8 cellular contexts compared by ENCODE assay signal in genomic region chr6:31820399-31820798, GRCh38. TPM values are rescaled to one million over a fixed set of nuclear protein-coding genes. Genes with fewer than 3 reads are reported as not detected.
DNase-seq lines count a peak whose midpoint lies in the region; ATAC-seq and TF ChIP-seq lines count a peak whose summit lies in the region.
"Not testable (repeated sequence)": the region's sequence is repeated elsewhere in the genome, so short reads cannot be mapped to it uniquely, and the experiment has no call there.

No MANE protein-coding gene starts in this region.

- BruUV-seq in HCT116 (replicated peaks; lab: Mats Ljungman, UMichigan) = not testable (repeated sequence)

- peaks cover 41% of the 10 kb centered on the region for H3K4me1 Mint-ChIP-seq in T-helper 1 cell treated with Interleukin-12 subunit alpha and Interleukin-12 subunit beta and Interleukin-4 antibody, amounts not matched to agents 30 μg/mL and 1 μg/mL, for 36 hours (ENCODE audit: low read depth)
- peaks cover 55% of the 10 kb centered on the region for H3K4me1 Mint-ChIP-seq in activated naive CD4-positive, alpha-beta T cell treated with anti-CD3 and anti-CD28 coated beads for 36 hours (ENCODE audit: low read depth)
- H3K4me1 Mint-ChIP-seq in naive thymus-derived CD8-positive, alpha-beta T cell = peaks cover 9 to 57% (median 36%) of the 10 kb centered on the region in 4 donors

- TF ChIP-seq POLR2A in HCT116 (IDR thresholded peaks at IDR 0.05; ENCODE audit: borderline replicate concordance, extremely low read depth, insufficient read depth, insufficient read length) = not testable (repeated sequence)

- not testable (repeated sequence) for H3K9me3 ChIP-seq in HCT116 (ENCODE audit: control insufficient read depth in 1 of 2, insufficient read depth in 1 of 2, low read depth in 1 of 2, low read length in 2 of 2); colonic mucosa; hepatocyte (ENCODE audit: low read depth); smooth muscle cell (replicated peaks; ENCODE audit: low read depth); upper lobe of right lung

- not testable (repeated sequence) for H3F3A ChIP-seq in smooth muscle cell (ENCODE audit: low read depth)

- not testable (repeated sequence) for H3K9ac ChIP-seq in HCT116 (ENCODE audit: low read length); colonic mucosa (ENCODE audit: low read depth in 2 of 2, low read length in 2 of 2); smooth muscle cell (ENCODE audit: low read depth)

- not testable (repeated sequence) for H3K27ac ChIP-seq in HCT116 (ENCODE audit: low read depth, low read length); smooth muscle cell (ENCODE audit: low read depth)
- H3K27ac ChIP-seq in colonic mucosa = peak overlapping the region; percentile 99
- H3K27ac ChIP-seq in hepatocyte = peak overlapping the region; percentile 94
- peak overlapping the region; percentile 99 for H3K27ac ChIP-seq in upper lobe of right lung

- H3K4me1 ChIP-seq in HCT116 (ENCODE audit: control insufficient read depth in 1 of 2, insufficient read depth in 2 of 2, low read length in 2 of 2) = peaks cover 50 to 57% of the 10 kb centered on the region in 2 experiments
- not testable (repeated sequence) for H3K4me1 ChIP-seq in colonic mucosa
- peaks cover 39% of the 10 kb centered on the region for H3K4me1 ChIP-seq in hepatocyte (ENCODE audit: insufficient read depth)
- H3K4me1 ChIP-seq in smooth muscle cell (ENCODE audit: low read depth) = peaks cover 13% of the 10 kb centered on the region
- H3K4me1 ChIP-seq in upper lobe of right lung = peaks cover 61% of the 10 kb centered on the region

- H3K9me3 Mint-ChIP-seq in T-helper 1 cell treated with Interleukin-12 subunit alpha and Interleukin-12 subunit beta and Interleukin-4 antibody, amounts not matched to agents 30 μg/mL and 1 μg/mL, for 36 hours; activated naive CD4-positive, alpha-beta T cell treated with anti-CD3 and anti-CD28 coated beads for 36 hours; naive thymus-derived CD8-positive, alpha-beta T cell: not testable (repeated sequence)

- not testable (repeated sequence) for H3K4me3 ChIP-seq in HCT116 (replicated peaks in 1 of 2; ENCODE audit: low read depth in 1 of 2, low read length in 2 of 2); colonic mucosa; hepatocyte; smooth muscle cell; upper lobe of right lung

- peaks cover 18% of the 10 kb centered on the region for H3K36me3 Mint-ChIP-seq in T-helper 1 cell treated with Interleukin-12 subunit alpha and Interleukin-12 subunit beta and Interleukin-4 antibody, amounts not matched to agents 30 μg/mL and 1 μg/mL, for 36 hours (ENCODE audit: low read depth)
- not testable (repeated sequence) for H3K36me3 Mint-ChIP-seq in activated naive CD4-positive, alpha-beta T cell treated with anti-CD3 and anti-CD28 coated beads for 36 hours (ENCODE audit: low read depth); naive thymus-derived CD8-positive, alpha-beta T cell

- not testable (repeated sequence) for H4K20me1 ChIP-seq in HCT116 (ENCODE audit: insufficient read depth); hepatocyte (ENCODE audit: insufficient read depth, poor library complexity, severe bottlenecking); smooth muscle cell (ENCODE audit: low read depth)

- TF ChIP-seq CTCF in HCT116 (IDR thresholded peaks at IDR 0.05 in 2 of 3, conservative IDR thresholded peaks at IDR 0.05 in 1 of 3; ENCODE audit: borderline replicate concordance in 1 of 3, insufficient read depth in 1 of 3, low read depth in 2 of 3, low read length in 2 of 3); colonic mucosa (IDR thresholded peaks at IDR 0.05); hepatocyte (IDR thresholded peaks at IDR 0.05; ENCODE audit: poor library complexity); smooth muscle cell (IDR thresholded peaks at IDR 0.05; ENCODE audit: borderline replicate concordance, insufficient read depth, poor library complexity, severe bottlenecking); upper lobe of right lung (IDR thresholded peaks at IDR 0.05): not testable (repeated sequence)

- not testable (repeated sequence) for TF ChIP-seq RAD21 in HCT116 (IDR thresholded peaks at IDR 0.05; ENCODE audit: low read depth)

- 93% methylated on average over 10 of the region's 10 CpGs for WGBS in hepatocyte (ENCODE audit: low lambda C conversion rate, missing lambda C conversion rate)
- WGBS in smooth muscle cell (ENCODE audit: low lambda C conversion rate) = 95% methylated on average over 10 of the region's 10 CpGs

- not testable (repeated sequence) for H3K36me3 ChIP-seq in HCT116 (ENCODE audit: control insufficient read depth in 1 of 2, insufficient read depth in 2 of 2, low read length in 2 of 2); colonic mucosa; hepatocyte (replicated peaks; ENCODE audit: insufficient read depth, low read depth); smooth muscle cell (ENCODE audit: low read depth); upper lobe of right lung

- H3K9me2 ChIP-seq in HCT116 (ENCODE audit: insufficient read depth); hepatocyte (replicated peaks; ENCODE audit: insufficient read depth): not testable (repeated sequence)

- H3K27ac Mint-ChIP-seq in T-helper 1 cell treated with Interleukin-12 subunit alpha and Interleukin-12 subunit beta and Interleukin-4 antibody, amounts not matched to agents 30 μg/mL and 1 μg/mL, for 36 hours = not testable (repeated sequence)
- H3K27ac Mint-ChIP-seq in activated naive CD4-positive, alpha-beta T cell treated with anti-CD3 and anti-CD28 coated beads for 36 hours = peak overlapping the region; percentile 92
- H3K27ac Mint-ChIP-seq in naive thymus-derived CD8-positive, alpha-beta T cell = peak overlapping the region in 1 of 10 donors; percentile 90

- not testable (repeated sequence) for ATAC-seq in HCT116; naive thymus-derived CD8-positive, alpha-beta T cell; upper lobe of right lung

- not testable (repeated sequence) for H2AFZ ChIP-seq in HCT116 (ENCODE audit: low read depth, low read length, poor library complexity, severe bottlenecking); hepatocyte; smooth muscle cell (ENCODE audit: low read depth)

- H3K4me2 ChIP-seq in HCT116 (ENCODE audit: low read length) (peak overlapping the region; percentile 91; the same call in 1 of the 2 replicates), hepatocyte (peak overlapping the region; percentile 74), smooth muscle cell (peak overlapping the region; percentile 86)

- H3K27me3 ChIP-seq in HCT116 (ENCODE audit: insufficient read depth, low read length); colonic mucosa; hepatocyte; smooth muscle cell (ENCODE audit: low read depth); upper lobe of right lung: not testable (repeated sequence)

- RAD21 ChIA-PET in HCT116 (lab: Charles Lee; ENCODE audit: low non-redundant PET in 1 of 2, low total read pairs in 2 of 2, uncharacterized antibody in 2 of 2, unreplicated experiment in 2 of 2) = not testable (repeated sequence)

- not testable (repeated sequence) for DNase-seq in HCT116 (ENCODE audit: low read depth, low spot score); activated naive CD4-positive, alpha-beta T cell treated with anti-CD3 and anti-CD28 coated beads for 36 hours; colonic mucosa; hepatocyte (ENCODE audit: low spot score); naive thymus-derived CD8-positive, alpha-beta T cell; smooth muscle cell (lab: John Stamatoyannopoulos, UW; ENCODE audit: unreplicated experiment); upper lobe of right lung

- not testable (repeated sequence) for H3K79me2 ChIP-seq in HCT116 (ENCODE audit: insufficient read depth, low read length)
- H3K79me2 ChIP-seq in hepatocyte (peaks cover 21% of the 10 kb centered on the region), smooth muscle cell (ENCODE audit: low read depth) (peaks cover 14% of the 10 kb centered on the region)

- H3K27me3 Mint-ChIP-seq in T-helper 1 cell treated with Interleukin-12 subunit alpha and Interleukin-12 subunit beta and Interleukin-4 antibody, amounts not matched to agents 30 μg/mL and 1 μg/mL, for 36 hours (ENCODE audit: low read depth); activated naive CD4-positive, alpha-beta T cell treated with anti-CD3 and anti-CD28 coated beads for 36 hours (ENCODE audit: low read depth); naive thymus-derived CD8-positive, alpha-beta T cell: not testable (repeated sequence)

- CTCF ChIA-PET in HCT116 (lab: Charles Lee) = not testable (repeated sequence)
- CTCF ChIA-PET in activated naive CD4-positive, alpha-beta T cell treated with anti-CD3 and anti-CD28 coated beads for 36 hours (lab: Charles Lee) = interaction anchor here (0.6 to 1.9 kb wide), 3 partner anchors 10 to 326 kb away, joined by 4 to 8 read pairs (median 4); no protein-coding TSS in a partner anchor

- peak overlapping the region; percentile 97 for H3K4me3 Mint-ChIP-seq in T-helper 1 cell treated with Interleukin-12 subunit alpha and Interleukin-12 subunit beta and Interleukin-4 antibody, amounts not matched to agents 30 μg/mL and 1 μg/mL, for 36 hours
- peak overlapping the region; percentile 78 for H3K4me3 Mint-ChIP-seq in activated naive CD4-positive, alpha-beta T cell treated with anti-CD3 and anti-CD28 coated beads for 36 hours
- H3K4me3 Mint-ChIP-seq in naive thymus-derived CD8-positive, alpha-beta T cell = peak overlapping the region in 7 of 10 donors; percentile 2 to 97 (median 95)

- intact Hi-C loops in HCT116 (cut with micrococcal nuclease); colonic mucosa (cut with DNase I); upper lobe of right lung (cut with DNase I): not testable (repeated sequence)
- intact Hi-C loops in activated naive CD4-positive, alpha-beta T cell treated with anti-CD3 and anti-CD28 coated beads for 36 hours (cut with micrococcal nuclease) = loop anchor here (5.0 to 10.0 kb wide), 2 partner anchors 323 to 1154 kb away; partner anchors contain the start of gene MICB

- POLR2A ChIA-PET in HCT116 (lab: Charles Lee) = interaction anchor here (4.9 kb wide), 1 partner anchor 13 kb away, joined by 19 read pairs; the partner anchor contains the start of gene LSM2
- POLR2A ChIA-PET in naive thymus-derived CD8-positive, alpha-beta T cell (lab: Charles Lee) = interaction anchor here (0.6 to 1.5 kb wide), 6 partner anchors 12 to 239 kb away, joined by 3 to 9 read pairs (median 4); partner anchors contain the start of gene LSM2

RNA-seq across cellular contexts. Expression of gene HSPA1A, which starts 5.1 kb away (rescaled TPM):
- 5.0 TPM for total RNA-seq in HCT116 (2021; ENCODE audit: unreplicated experiment)
- 0.55 and 2.8 TPM in 2 replicates for polyA plus RNA-seq in HCT116 (2012)
- 10 to 100 TPM; 19.8 to 23.1 TPM for total RNA-seq in activated naive CD4-positive, alpha-beta T cell treated with anti-CD3 and anti-CD28 coated beads for 36 hours
- total RNA-seq in colonic mucosa = 100 to 1,000 TPM; 248 to 397 TPM
- total RNA-seq in hepatocyte = 83.3 and 84.3 TPM in 2 replicates
- 50.0 and 82.2 TPM in 2 replicates for polyA plus RNA-seq in hepatocyte
- total RNA-seq in naive thymus-derived CD8-positive, alpha-beta T cell = 10 to 100 TPM; 54.8 to 56.9 TPM
- polyA plus RNA-seq in naive thymus-derived CD8-positive, alpha-beta T cell = 10 to 100 TPM in 2 of 3 donors, 1 to 10 TPM in 1; 6.9 to 17.3 (median 11.4) TPM
- total RNA-seq in smooth muscle cell = 52.6 and 59.5 TPM in 2 replicates
- 61.2 and 71.6 TPM in 2 replicates for polyA plus RNA-seq in smooth muscle cell
- total RNA-seq in upper lobe of right lung = 150 TPM

RNA-seq across cellular contexts. Expression of gene HSPA1L, which starts 5.3 kb away (rescaled TPM):
- 0.12 TPM for total RNA-seq in HCT116 (2021; ENCODE audit: unreplicated experiment)
- polyA plus RNA-seq in HCT116 (2012) = 0.20 and 0.42 TPM in 2 replicates
- total RNA-seq in activated naive CD4-positive, alpha-beta T cell treated with anti-CD3 and anti-CD28 coated beads for 36 hours = under 1 TPM; 0.86 to 0.95 TPM
- 1 to 10 TPM in 1 of 2 donors, under 1 TPM in 1; 0.98 to 1.4 TPM for total RNA-seq in colonic mucosa
- 1.4 and 2.2 TPM in 2 replicates for total RNA-seq in hepatocyte
- 1.0 and 2.7 TPM in 2 replicates for polyA plus RNA-seq in hepatocyte
- total RNA-seq in naive thymus-derived CD8-positive, alpha-beta T cell = 1 to 10 TPM; 3.5 to 4.0 TPM
- polyA plus RNA-seq in naive thymus-derived CD8-positive, alpha-beta T cell = 1 to 10 TPM in 2 of 3 donors, under 1 TPM in 1; 0.56 to 1.6 (median 1.6) TPM
- total RNA-seq in smooth muscle cell = 0.63 and 0.94 TPM in 2 replicates
- 0.19 and 1.0 TPM in 2 replicates for polyA plus RNA-seq in smooth muscle cell
- 2.0 TPM for total RNA-seq in upper lobe of right lung

RNA-seq across cellular contexts. Expression of gene HSPA1B, which starts 7.1 kb away (rescaled TPM):
- total RNA-seq in HCT116 (2021; ENCODE audit: unreplicated experiment) (214 TPM), colonic mucosa (100 to 1,000 TPM; 278 to 543 TPM), hepatocyte (172 and 177 TPM in 2 replicates), smooth muscle cell (33.6 and 43.1 TPM in 2 replicates), upper lobe of right lung (112 TPM)
- polyA plus RNA-seq in HCT116 (2012) = 112 and 220 TPM in 2 replicates
- 10 to 100 TPM; 47.8 to 50.1 TPM for total RNA-seq in activated naive CD4-positive, alpha-beta T cell treated with anti-CD3 and anti-CD28 coated beads for 36 hours
- polyA plus RNA-seq in hepatocyte (82.1 and 111 TPM in 2 replicates), smooth muscle cell (30.7 and 36.7 TPM in 2 replicates)
- total RNA-seq in naive thymus-derived CD8-positive, alpha-beta T cell = 10 to 100 TPM; 39.6 to 42.2 TPM
- 1 to 10 TPM in 2 of 3 donors, under 1 TPM in 1; 0.28 to 1.3 (median 1.2) TPM for polyA plus RNA-seq in naive thymus-derived CD8-positive, alpha-beta T cell

RNA-seq across cellular contexts. Expression of gene LSM2, which starts 13.6 kb away (rescaled TPM):
- 89.7 TPM for total RNA-seq in HCT116 (2021; ENCODE audit: unreplicated experiment)
- polyA plus RNA-seq in HCT116 (2012) = 98.8 and 102 TPM in 2 replicates
- 100 to 1,000 TPM; 172 to 174 TPM for total RNA-seq in activated naive CD4-positive, alpha-beta T cell treated with anti-CD3 and anti-CD28 coated beads for 36 hours
- 10 to 100 TPM; 37.6 to 61.3 TPM for total RNA-seq in colonic mucosa
- 42.9 and 51.9 TPM in 2 replicates for total RNA-seq in hepatocyte
- polyA plus RNA-seq in hepatocyte = 48.7 and 57.9 TPM in 2 replicates
- 10 to 100 TPM; 28.9 to 31.9 TPM for total RNA-seq in naive thymus-derived CD8-positive, alpha-beta T cell
- polyA plus RNA-seq in naive thymus-derived CD8-positive, alpha-beta T cell = 10 to 100 TPM; 67.1 to 80.3 (median 77.9) TPM
- total RNA-seq in smooth muscle cell = 62.0 and 91.2 TPM in 2 replicates
- polyA plus RNA-seq in smooth muscle cell = 73.6 and 81.6 TPM in 2 replicates
- 30.8 TPM for total RNA-seq in upper lobe of right lung

RNA-seq across cellular contexts. Expression of gene VARS1, which starts 24.8 kb away (rescaled TPM):
- total RNA-seq in HCT116 (2021; ENCODE audit: unreplicated experiment) (254 TPM), colonic mucosa (100 to 1,000 TPM in 1 of 2 donors, 10 to 100 TPM in 1; 40.8 to 136 TPM), hepatocyte (23.3 and 36.6 TPM in 2 replicates), smooth muscle cell (31.9 and 60.8 TPM in 2 replicates), upper lobe of right lung (53.0 TPM)
- polyA plus RNA-seq in HCT116 (2012) = 165 and 178 TPM in 2 replicates
- 100 to 1,000 TPM; 157 to 161 TPM for total RNA-seq in activated naive CD4-positive, alpha-beta T cell treated with anti-CD3 and anti-CD28 coated beads for 36 hours
- polyA plus RNA-seq in hepatocyte (51.0 and 59.6 TPM in 2 replicates), smooth muscle cell (76.9 and 80.8 TPM in 2 replicates)
- 10 to 100 TPM; 37.6 to 40.3 TPM for total RNA-seq in naive thymus-derived CD8-positive, alpha-beta T cell
- polyA plus RNA-seq in naive thymus-derived CD8-positive, alpha-beta T cell = 10 to 100 TPM; 27.5 to 37.8 (median 30.3) TPM
